8 cellular contexts compared by ENCODE assay signal in genomic region chr9:130692365-130692764, GRCh38. TPM values are rescaled to one million over a fixed set of nuclear protein-coding genes. Genes with fewer than 3 reads are reported as not detected.
DNase-seq lines count a peak whose midpoint lies in the region; ATAC-seq and TF ChIP-seq lines count a peak whose summit lies in the region.

No MANE protein-coding gene starts in this region.

- no peaks in the 10 kb centered on the region; the same call in 1 of the 2 replicates for H3K9me3 ChIP-seq in OCI-LY1 (ENCODE audit: low read length)

- peaks cover 34% of the 10 kb centered on the region for H3K4me1 Mint-ChIP-seq in nephron

- peaks cover 22% of the 10 kb centered on the region for H3K36me3 Mint-ChIP-seq in nephron (ENCODE audit: low read depth)

- peaks cover 8% of the 10 kb centered on the region for H3K27me3 Mint-ChIP-seq in nephron (ENCODE audit: low read depth)

- H3F3A ChIP-seq in OCI-LY1 (ENCODE audit: insufficient read depth, low read length), result no peaks in the 10 kb centered on the region

- peaks cover 26% of the 10 kb centered on the region for H3K4me1 ChIP-seq in OCI-LY1 (ENCODE audit: insufficient read depth, low read length, severe bottlenecking)

- no peaks in the 10 kb centered on the region for H3K9me2 ChIP-seq in OCI-LY1 (ENCODE audit: low read depth, low read length)

- no peaks in the 10 kb centered on the region for H4K20me1 ChIP-seq in OCI-LY1 (ENCODE audit: insufficient read depth, low read length)

- H3K4me3 ChIP-seq in OCI-LY1 (ENCODE audit: low read depth, low read length, poor library complexity, severe bottlenecking) (no peak overlapping the region), epithelial cell of proximal tubule (ENCODE audit: low read depth, low read length) (no peak overlapping the region)

- no peak overlapping the region for H3K4me2 ChIP-seq in OCI-LY1 (ENCODE audit: low read length)

- no peak overlapping the region for H2AFZ ChIP-seq in OCI-LY1 (ENCODE audit: low read length)

- DNase-seq in ELF-1 (ENCODE audit: low read depth, low spot score), result peak; percentile 92
- no peak for DNase-seq in epithelial cell of proximal tubule (ENCODE audit: low read depth)
- no peak for DNase-seq in GM03348 (ENCODE audit: low spot score)
- DNase-seq in NCI-H524 (lab: John Stamatoyannopoulos, UW), result no peak

- H3K27ac Mint-ChIP-seq in nephron, result peak overlapping the region; percentile 76 to 87 (median 85)

- H3K4me3 Mint-ChIP-seq in nephron, result peak overlapping the region; percentile 63 to 94 (median 93)

- ATAC-seq in GM21367 (IDR thresholded peaks at IDR 0.05; ENCODE audit: unreplicated experiment) (no peak), GM21576 (IDR thresholded peaks at IDR 0.05; ENCODE audit: unreplicated experiment) (no peak)

- H3K27me3 ChIP-seq in OCI-LY1 (ENCODE audit: insufficient read depth, low read length), result no peaks in the 10 kb centered on the region

- TF ChIP-seq CTCF in OCI-LY1 (IDR thresholded peaks at IDR 0.05; ENCODE audit: low read length) (peak; percentile 22; the same call in 1 of the 2 replicates), epithelial cell of proximal tubule (conservative IDR thresholded peaks at IDR 0.05; ENCODE audit: low read depth, low read length) (peak; percentile 29), nephron (IDR thresholded peaks at IDR 0.05; ENCODE audit: unreplicated experiment in 3 of 3) (peak in 1 of 3 experiments; percentile 53)

- H3K36me3 ChIP-seq in OCI-LY1 (ENCODE audit: insufficient read depth, low read length), result peaks cover 25% of the 10 kb centered on the region

- H3K79me2 ChIP-seq in OCI-LY1 (ENCODE audit: insufficient read depth, low read length), result peaks cover 19% of the 10 kb centered on the region

- H3K27ac ChIP-seq in OCI-LY1 (ENCODE audit: low read depth, low read length, poor library complexity, severe bottlenecking), result no peak overlapping the region

- no peaks in the 10 kb centered on the region for H3K9me3 Mint-ChIP-seq in nephron

- H3K9ac ChIP-seq in OCI-LY1 (ENCODE audit: low read length), result no peak overlapping the region

RNA-seq across cellular contexts. Expression of gene EXOSC2, which starts 1.2 kb away (rescaled TPM):
- 22.4 and 60.8 TPM in 2 replicates for total RNA-seq in epithelial cell of proximal tubule

RNA-seq across cellular contexts. Expression of gene PRDM12, which starts 28.0 kb away (rescaled TPM):
- not detected in 2 replicates for total RNA-seq in epithelial cell of proximal tubule
